In genomic region chr4:147770831-147771230, GRCh38 we compare ENCODE assay signal across 1 cellular context.
TF ChIP-seq lines count a peak whose summit lies in the region.

No MANE protein-coding gene starts in this region.

TF ChIP-seq in IMR-90, 13 proteins besides CTCF, POLR2A, EP300 and RAD21:
- no peak for TF ChIP-seq RCOR1 (IDR thresholded peaks at IDR 0.05; ENCODE audit: insufficient replicate concordance, low read length)
- no peak for TF ChIP-seq MXI1 (IDR thresholded peaks at IDR 0.05; ENCODE audit: borderline replicate concordance, low read depth, low read length)
